ENCODE assay signal across 8 cellular contexts in the genomic region with DNA sequence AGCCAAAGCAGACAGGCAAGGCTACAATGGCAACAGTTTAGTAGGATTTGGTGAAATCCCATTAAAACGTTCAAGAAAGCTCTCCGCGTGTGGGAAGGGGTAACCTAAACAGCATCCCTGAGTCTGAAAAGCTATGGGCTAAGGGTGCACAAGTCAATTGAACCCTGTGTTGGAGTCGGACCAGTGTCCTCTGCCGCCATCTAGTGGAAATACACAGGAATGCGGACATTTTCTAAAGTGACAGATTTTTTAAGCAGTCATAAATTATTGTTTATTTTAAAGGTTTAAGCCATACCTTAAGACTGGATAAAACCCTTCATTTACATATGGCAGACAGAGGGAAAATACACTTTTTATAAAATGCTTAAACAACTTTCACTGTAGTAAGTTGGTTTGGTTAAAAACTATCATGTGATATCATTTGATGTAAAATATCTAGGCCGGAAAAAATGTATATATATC. TPM values are rescaled to one million over a fixed set of nuclear protein-coding genes. Genes with fewer than 3 reads are reported as not detected.
DNase-seq lines count a peak whose midpoint lies in the region; ATAC-seq and TF ChIP-seq lines count a peak whose summit lies in the region.

No MANE protein-coding gene starts in this region.

- H3K4me3 Mint-ChIP-seq in nephron progenitor cell, result no peak overlapping the region
- H3K4me3 Mint-ChIP-seq in type B pancreatic cell, result no peak overlapping the region

- H3K4me3 ChIP-seq in HAP-1 (no peak overlapping the region), NT2/D1 (ENCODE audit: insufficient read length, low read depth) (no peak overlapping the region)

- peak; percentile 62 for ATAC-seq in esophagus mucosa
- ATAC-seq in GM18517 (IDR thresholded peaks at IDR 0.05; ENCODE audit: unreplicated experiment), result no peak

- peaks cover 25% of the 10 kb centered on the region for H3K27me3 Mint-ChIP-seq in nephron progenitor cell (ENCODE audit: low read depth, poor library complexity)
- no peaks in the 10 kb centered on the region for H3K27me3 Mint-ChIP-seq in type B pancreatic cell

- peaks cover 10% of the 10 kb centered on the region for H3K9me3 Mint-ChIP-seq in nephron progenitor cell
- H3K9me3 Mint-ChIP-seq in type B pancreatic cell, result no peaks in the 10 kb centered on the region

- no peak overlapping the region for H3K27ac ChIP-seq in C4-2B

- H3K27ac Mint-ChIP-seq in nephron progenitor cell, result no peak overlapping the region
- H3K27ac Mint-ChIP-seq in type B pancreatic cell, result no peak overlapping the region

- no peaks in the 10 kb centered on the region for H3K4me1 ChIP-seq in HAP-1
- H3K4me1 ChIP-seq in NT2/D1 (ENCODE audit: insufficient read depth, insufficient read length), result no peaks in the 10 kb centered on the region

- DNase-seq in HAP-1 (ENCODE audit: low spot score in 2 of 2) (peak; percentile 70 to 72), NT2/D1 (ENCODE audit: low read depth, low spot score) (peak; percentile 18), nephron progenitor cell (peak; percentile 65), type B pancreatic cell (ENCODE audit: extremely low spot score, unreplicated experiment) (no peak)
- DNase-seq in activated CD8-positive, alpha-beta memory T cell treated with anti-CD3 and anti-CD28 coated beads, Interleukin-2, amount 50 U/mL, for 4 hours, result peak; percentile 42

- TF ChIP-seq CTCF in C4-2B (conservative IDR thresholded peaks at IDR 0.05), result peak; percentile 94
- peak; percentile 86 for TF ChIP-seq CTCF in nephron progenitor cell (IDR thresholded peaks at IDR 0.05)
- TF ChIP-seq CTCF in type B pancreatic cell (conservative IDR thresholded peaks at IDR 0.05), result peak; percentile 94

- in situ Hi-C loops in HAP-1 (cut with MboI; ENCODE audit: low sequenced_read_pairs), result no loop called here

- no peaks in the 10 kb centered on the region for H3K27me3 ChIP-seq in HAP-1 (ENCODE audit: low read depth)
- no peaks in the 10 kb centered on the region for H3K27me3 ChIP-seq in NT2/D1 (ENCODE audit: insufficient read depth, insufficient read length)

- H3K9me3 ChIP-seq in HAP-1 (no peaks in the 10 kb centered on the region), NT2/D1 (ENCODE audit: insufficient read depth, low read length) (peaks cover 8% of the 10 kb centered on the region; the same call in 1 of the 2 replicates)

- H3K9ac ChIP-seq in NT2/D1 (ENCODE audit: insufficient read length, low read depth), result no peak overlapping the region

- H3K36me3 Mint-ChIP-seq in nephron progenitor cell (ENCODE audit: low read depth), result no peaks in the 10 kb centered on the region
- H3K36me3 Mint-ChIP-seq in type B pancreatic cell, result no peaks in the 10 kb centered on the region

- H3K4me1 Mint-ChIP-seq in nephron progenitor cell, result peaks cover 22% of the 10 kb centered on the region
- peaks cover 4% of the 10 kb centered on the region for H3K4me1 Mint-ChIP-seq in type B pancreatic cell (ENCODE audit: unreplicated experiment)

- H3K36me3 ChIP-seq in HAP-1 (replicated peaks), result no peaks in the 10 kb centered on the region
- H3K36me3 ChIP-seq in NT2/D1 (ENCODE audit: insufficient read depth, insufficient read length, low read length), result no peaks in the 10 kb centered on the region

RNA-seq across cellular contexts. Expression of a gene that starts 26.5 kb away (rescaled TPM):
- 74.8 TPM for total RNA-seq in esophagus mucosa
- total RNA-seq in type B pancreatic cell (ENCODE audit: low replicate concordance), result 112 and 123 TPM in 2 replicates
